Comparison of ENCODE assay signal across 1 cellular context in the genomic region with DNA sequence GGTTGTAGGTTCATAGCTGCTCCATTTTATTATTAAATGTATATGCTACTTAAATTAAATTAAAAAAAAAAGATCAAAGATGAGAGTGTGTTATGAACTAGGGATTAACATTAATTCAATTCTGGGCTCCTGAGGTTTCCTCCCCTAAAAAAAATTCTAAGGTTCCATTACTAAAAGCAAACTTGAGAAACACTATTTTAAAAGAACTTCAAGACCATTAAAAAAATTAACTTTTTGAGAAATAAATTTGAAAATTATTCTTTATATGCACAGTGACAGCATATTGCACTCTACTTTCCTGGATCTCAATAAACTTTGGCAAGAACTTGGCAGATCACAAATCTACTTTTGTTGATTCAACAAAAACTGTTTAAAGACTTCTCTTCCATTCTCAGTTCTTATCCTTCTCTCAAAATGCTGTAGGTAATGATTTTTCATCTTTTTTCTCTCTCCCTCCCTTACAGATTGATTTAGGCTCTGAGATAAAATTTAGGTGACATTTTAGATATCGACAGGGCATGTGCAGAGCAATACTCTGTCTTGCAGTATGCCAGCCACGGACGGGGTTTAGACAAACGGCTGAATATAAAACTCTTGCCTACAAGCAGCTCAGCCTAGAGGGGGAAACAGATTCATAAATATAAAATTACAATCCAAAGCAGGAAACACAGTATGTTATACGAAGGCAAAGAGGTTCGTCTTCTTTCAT.
A peak's percentile ranks its signal among the peaks of the same experiment; 100 is the strongest.
TF ChIP-seq lines count a peak whose summit lies in the region.

No MANE protein-coding gene starts in this region.

TF ChIP-seq in GM12878, 131 proteins besides CTCF, POLR2A, EP300 and RAD21 (continued from another document and continues in another):
- TF ChIP-seq, protein P1, sequence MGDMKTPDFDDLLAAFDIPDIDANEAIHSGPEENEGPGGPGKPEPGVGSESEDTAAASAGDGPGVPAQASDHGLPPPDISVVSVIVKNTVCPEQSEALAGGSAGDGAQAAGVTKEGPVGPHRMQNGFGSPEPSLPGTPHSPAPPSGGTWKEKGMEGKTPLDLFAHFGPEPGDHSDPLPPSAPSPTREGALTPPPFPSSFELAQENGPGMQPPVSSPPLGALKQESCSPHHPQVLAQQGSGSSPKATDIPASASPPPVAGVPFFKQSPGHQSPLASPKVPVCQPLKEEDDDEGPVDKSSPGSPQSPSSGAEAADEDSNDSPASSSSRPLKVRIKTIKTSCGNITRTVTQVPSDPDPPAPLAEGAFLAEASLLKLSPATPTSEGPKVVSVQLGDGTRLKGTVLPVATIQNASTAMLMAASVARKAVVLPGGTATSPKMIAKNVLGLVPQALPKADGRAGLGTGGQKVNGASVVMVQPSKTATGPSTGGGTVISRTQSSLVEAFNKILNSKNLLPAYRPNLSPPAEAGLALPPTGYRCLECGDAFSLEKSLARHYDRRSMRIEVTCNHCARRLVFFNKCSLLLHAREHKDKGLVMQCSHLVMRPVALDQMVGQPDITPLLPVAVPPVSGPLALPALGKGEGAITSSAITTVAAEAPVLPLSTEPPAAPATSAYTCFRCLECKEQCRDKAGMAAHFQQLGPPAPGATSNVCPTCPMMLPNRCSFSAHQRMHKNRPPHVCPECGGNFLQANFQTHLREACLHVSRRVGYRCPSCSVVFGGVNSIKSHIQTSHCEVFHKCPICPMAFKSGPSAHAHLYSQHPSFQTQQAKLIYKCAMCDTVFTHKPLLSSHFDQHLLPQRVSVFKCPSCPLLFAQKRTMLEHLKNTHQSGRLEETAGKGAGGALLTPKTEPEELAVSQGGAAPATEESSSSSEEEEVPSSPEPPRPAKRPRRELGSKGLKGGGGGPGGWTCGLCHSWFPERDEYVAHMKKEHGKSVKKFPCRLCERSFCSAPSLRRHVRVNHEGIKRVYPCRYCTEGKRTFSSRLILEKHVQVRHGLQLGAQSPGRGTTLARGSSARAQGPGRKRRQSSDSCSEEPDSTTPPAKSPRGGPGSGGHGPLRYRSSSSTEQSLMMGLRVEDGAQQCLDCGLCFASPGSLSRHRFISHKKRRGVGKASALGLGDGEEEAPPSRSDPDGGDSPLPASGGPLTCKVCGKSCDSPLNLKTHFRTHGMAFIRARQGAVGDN (IDR thresholded peaks at IDR 0.05): peak; percentile 65; the same call in 1 of the 2 replicates
- TF ChIP-seq SIN3A (IDR thresholded peaks at IDR 0.05; ENCODE audit: low read depth, low read length) (no peak), HDGF (IDR thresholded peaks at IDR 0.05) (no peak), PML (IDR thresholded peaks at IDR 0.05; ENCODE audit: low read length) (peak; percentile 84; the same call in 1 of the 2 replicates), SMARCA5 (IDR thresholded peaks at IDR 0.05) (peak; percentile 21; the same call in 1 of the 2 replicates), SUZ12 (IDR thresholded peaks at IDR 0.05; ENCODE audit: unreplicated experiment) (no peak), FOXK2 (IDR thresholded peaks at IDR 0.05) (no peak), MTA3 (IDR thresholded peaks at IDR 0.05; ENCODE audit: borderline replicate concordance, low read length) (no peak; the same call in 1 of the 2 replicates), IKZF1 (conservative IDR thresholded peaks at IDR 0.05) (no peak), MEF2B (IDR thresholded peaks at IDR 0.05; ENCODE audit: partially characterized antibody, poor library complexity, severe bottlenecking) (peak; percentile 9), NFIC (IDR thresholded peaks at IDR 0.05; ENCODE audit: low read depth, low read length) (no peak), HDAC6 (IDR thresholded peaks at IDR 0.05; ENCODE audit: unreplicated experiment) (no peak), RB1 (IDR thresholded peaks at IDR 0.05; ENCODE audit: borderline replicate concordance) (0 out of 2 replicates have a peak, but pooled peaks have one; percentile 30), SIX5 (IDR thresholded peaks at IDR 0.05; ENCODE audit: low read depth, low read length, severe bottlenecking) (no peak), NFYA (IDR thresholded peaks at IDR 0.05; ENCODE audit: borderline replicate concordance, low read depth, low read length) (no peak), RAD51 (IDR thresholded peaks at IDR 0.05) (no peak), SREBF2 (IDR thresholded peaks at IDR 0.05; ENCODE audit: low read length) (no peak), NBN (IDR thresholded peaks at IDR 0.05) (0 out of 2 replicates have a peak, but pooled peaks have one; percentile 30), MTA2 (IDR thresholded peaks at IDR 0.05; ENCODE audit: low read depth) (no peak), POLR2AphosphoS2 (IDR thresholded peaks at IDR 0.05; ENCODE audit: low read depth, low read length) (no peak), GATAD2B (conservative IDR thresholded peaks at IDR 0.05; ENCODE audit: low read depth) (no peak), ZNF384 (IDR thresholded peaks at IDR 0.05; ENCODE audit: borderline replicate concordance, low read depth, low read length) (no peak), ASH2L (IDR thresholded peaks at IDR 0.05; ENCODE audit: borderline replicate concordance, low read depth) (0 out of 2 replicates have a peak, but pooled peaks have one; percentile 38), SMAD1 (IDR thresholded peaks at IDR 0.05; ENCODE audit: low read depth, partially characterized antibody) (no peak), CHD1 (IDR thresholded peaks at IDR 0.05; ENCODE audit: low read depth, low read length) (no peak), RCOR1 (conservative IDR thresholded peaks at IDR 0.05; ENCODE audit: low read depth, low read length) (no peak), ZSCAN29 (IDR thresholded peaks at IDR 0.05) (no peak), TCF3 (IDR thresholded peaks at IDR 0.05; ENCODE audit: borderline replicate concordance, insufficient read depth, low read depth, low read length) (no peak), NR2F1 (conservative IDR thresholded peaks at IDR 0.05) (no peak)
- TF ChIP-seq, protein P2, sequence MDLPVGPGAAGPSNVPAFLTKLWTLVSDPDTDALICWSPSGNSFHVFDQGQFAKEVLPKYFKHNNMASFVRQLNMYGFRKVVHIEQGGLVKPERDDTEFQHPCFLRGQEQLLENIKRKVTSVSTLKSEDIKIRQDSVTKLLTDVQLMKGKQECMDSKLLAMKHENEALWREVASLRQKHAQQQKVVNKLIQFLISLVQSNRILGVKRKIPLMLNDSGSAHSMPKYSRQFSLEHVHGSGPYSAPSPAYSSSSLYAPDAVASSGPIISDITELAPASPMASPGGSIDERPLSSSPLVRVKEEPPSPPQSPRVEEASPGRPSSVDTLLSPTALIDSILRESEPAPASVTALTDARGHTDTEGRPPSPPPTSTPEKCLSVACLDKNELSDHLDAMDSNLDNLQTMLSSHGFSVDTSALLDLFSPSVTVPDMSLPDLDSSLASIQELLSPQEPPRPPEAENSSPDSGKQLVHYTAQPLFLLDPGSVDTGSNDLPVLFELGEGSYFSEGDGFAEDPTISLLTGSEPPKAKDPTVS (IDR thresholded peaks at IDR 0.05; ENCODE audit: low read depth, low read length): no peak
- TF ChIP-seq, protein P3, sequence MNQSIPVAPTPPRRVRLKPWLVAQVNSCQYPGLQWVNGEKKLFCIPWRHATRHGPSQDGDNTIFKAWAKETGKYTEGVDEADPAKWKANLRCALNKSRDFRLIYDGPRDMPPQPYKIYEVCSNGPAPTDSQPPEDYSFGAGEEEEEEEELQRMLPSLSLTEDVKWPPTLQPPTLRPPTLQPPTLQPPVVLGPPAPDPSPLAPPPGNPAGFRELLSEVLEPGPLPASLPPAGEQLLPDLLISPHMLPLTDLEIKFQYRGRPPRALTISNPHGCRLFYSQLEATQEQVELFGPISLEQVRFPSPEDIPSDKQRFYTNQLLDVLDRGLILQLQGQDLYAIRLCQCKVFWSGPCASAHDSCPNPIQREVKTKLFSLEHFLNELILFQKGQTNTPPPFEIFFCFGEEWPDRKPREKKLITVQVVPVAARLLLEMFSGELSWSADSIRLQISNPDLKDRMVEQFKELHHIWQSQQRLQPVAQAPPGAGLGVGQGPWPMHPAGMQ (IDR thresholded peaks at IDR 0.05; ENCODE audit: borderline replicate concordance): no peak
- TF ChIP-seq, protein P4, sequence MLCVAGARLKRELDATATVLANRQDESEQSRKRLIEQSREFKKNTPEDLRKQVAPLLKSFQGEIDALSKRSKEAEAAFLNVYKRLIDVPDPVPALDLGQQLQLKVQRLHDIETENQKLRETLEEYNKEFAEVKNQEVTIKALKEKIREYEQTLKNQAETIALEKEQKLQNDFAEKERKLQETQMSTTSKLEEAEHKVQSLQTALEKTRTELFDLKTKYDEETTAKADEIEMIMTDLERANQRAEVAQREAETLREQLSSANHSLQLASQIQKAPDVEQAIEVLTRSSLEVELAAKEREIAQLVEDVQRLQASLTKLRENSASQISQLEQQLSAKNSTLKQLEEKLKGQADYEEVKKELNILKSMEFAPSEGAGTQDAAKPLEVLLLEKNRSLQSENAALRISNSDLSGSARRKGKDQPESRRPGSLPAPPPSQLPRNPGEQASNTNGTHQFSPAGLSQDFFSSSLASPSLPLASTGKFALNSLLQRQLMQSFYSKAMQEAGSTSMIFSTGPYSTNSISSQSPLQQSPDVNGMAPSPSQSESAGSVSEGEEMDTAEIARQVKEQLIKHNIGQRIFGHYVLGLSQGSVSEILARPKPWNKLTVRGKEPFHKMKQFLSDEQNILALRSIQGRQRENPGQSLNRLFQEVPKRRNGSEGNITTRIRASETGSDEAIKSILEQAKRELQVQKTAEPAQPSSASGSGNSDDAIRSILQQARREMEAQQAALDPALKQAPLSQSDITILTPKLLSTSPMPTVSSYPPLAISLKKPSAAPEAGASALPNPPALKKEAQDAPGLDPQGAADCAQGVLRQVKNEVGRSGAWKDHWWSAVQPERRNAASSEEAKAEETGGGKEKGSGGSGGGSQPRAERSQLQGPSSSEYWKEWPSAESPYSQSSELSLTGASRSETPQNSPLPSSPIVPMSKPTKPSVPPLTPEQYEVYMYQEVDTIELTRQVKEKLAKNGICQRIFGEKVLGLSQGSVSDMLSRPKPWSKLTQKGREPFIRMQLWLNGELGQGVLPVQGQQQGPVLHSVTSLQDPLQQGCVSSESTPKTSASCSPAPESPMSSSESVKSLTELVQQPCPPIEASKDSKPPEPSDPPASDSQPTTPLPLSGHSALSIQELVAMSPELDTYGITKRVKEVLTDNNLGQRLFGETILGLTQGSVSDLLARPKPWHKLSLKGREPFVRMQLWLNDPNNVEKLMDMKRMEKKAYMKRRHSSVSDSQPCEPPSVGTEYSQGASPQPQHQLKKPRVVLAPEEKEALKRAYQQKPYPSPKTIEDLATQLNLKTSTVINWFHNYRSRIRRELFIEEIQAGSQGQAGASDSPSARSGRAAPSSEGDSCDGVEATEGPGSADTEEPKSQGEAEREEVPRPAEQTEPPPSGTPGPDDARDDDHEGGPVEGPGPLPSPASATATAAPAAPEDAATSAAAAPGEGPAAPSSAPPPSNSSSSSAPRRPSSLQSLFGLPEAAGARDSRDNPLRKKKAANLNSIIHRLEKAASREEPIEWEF (IDR thresholded peaks at IDR 0.05; ENCODE audit: insufficient replicate concordance, low read depth, low read length): no peak
- TF ChIP-seq, protein P5, sequence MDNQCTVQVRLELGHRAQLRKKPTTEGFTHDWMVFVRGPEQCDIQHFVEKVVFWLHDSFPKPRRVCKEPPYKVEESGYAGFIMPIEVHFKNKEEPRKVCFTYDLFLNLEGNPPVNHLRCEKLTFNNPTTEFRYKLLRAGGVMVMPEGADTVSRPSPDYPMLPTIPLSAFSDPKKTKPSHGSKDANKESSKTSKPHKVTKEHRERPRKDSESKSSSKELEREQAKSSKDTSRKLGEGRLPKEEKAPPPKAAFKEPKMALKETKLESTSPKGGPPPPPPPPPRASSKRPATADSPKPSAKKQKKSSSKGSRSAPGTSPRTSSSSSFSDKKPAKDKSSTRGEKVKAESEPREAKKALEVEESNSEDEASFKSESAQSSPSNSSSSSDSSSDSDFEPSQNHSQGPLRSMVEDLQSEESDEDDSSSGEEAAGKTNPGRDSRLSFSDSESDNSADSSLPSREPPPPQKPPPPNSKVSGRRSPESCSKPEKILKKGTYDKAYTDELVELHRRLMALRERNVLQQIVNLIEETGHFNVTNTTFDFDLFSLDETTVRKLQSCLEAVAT (IDR thresholded peaks at IDR 0.05): no peak
- TF ChIP-seq, protein P6, sequence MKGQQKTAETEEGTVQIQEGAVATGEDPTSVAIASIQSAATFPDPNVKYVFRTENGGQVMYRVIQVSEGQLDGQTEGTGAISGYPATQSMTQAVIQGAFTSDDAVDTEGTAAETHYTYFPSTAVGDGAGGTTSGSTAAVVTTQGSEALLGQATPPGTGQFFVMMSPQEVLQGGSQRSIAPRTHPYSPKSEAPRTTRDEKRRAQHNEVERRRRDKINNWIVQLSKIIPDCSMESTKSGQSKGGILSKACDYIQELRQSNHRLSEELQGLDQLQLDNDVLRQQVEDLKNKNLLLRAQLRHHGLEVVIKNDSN (IDR thresholded peaks at IDR 0.05; ENCODE audit: borderline replicate concordance, extremely low read length, insufficient read depth, low read depth, low read length): no peak
- TF ChIP-seq, protein P7, sequence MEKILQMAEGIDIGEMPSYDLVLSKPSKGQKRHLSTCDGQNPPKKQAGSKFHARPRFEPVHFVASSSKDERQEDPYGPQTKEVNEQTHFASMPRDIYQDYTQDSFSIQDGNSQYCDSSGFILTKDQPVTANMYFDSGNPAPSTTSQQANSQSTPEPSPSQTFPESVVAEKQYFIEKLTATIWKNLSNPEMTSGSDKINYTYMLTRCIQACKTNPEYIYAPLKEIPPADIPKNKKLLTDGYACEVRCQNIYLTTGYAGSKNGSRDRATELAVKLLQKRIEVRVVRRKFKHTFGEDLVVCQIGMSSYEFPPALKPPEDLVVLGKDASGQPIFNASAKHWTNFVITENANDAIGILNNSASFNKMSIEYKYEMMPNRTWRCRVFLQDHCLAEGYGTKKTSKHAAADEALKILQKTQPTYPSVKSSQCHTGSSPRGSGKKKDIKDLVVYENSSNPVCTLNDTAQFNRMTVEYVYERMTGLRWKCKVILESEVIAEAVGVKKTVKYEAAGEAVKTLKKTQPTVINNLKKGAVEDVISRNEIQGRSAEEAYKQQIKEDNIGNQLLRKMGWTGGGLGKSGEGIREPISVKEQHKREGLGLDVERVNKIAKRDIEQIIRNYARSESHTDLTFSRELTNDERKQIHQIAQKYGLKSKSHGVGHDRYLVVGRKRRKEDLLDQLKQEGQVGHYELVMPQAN (conservative IDR thresholded peaks at IDR 0.05): no peak
- TF ChIP-seq, protein P8, sequence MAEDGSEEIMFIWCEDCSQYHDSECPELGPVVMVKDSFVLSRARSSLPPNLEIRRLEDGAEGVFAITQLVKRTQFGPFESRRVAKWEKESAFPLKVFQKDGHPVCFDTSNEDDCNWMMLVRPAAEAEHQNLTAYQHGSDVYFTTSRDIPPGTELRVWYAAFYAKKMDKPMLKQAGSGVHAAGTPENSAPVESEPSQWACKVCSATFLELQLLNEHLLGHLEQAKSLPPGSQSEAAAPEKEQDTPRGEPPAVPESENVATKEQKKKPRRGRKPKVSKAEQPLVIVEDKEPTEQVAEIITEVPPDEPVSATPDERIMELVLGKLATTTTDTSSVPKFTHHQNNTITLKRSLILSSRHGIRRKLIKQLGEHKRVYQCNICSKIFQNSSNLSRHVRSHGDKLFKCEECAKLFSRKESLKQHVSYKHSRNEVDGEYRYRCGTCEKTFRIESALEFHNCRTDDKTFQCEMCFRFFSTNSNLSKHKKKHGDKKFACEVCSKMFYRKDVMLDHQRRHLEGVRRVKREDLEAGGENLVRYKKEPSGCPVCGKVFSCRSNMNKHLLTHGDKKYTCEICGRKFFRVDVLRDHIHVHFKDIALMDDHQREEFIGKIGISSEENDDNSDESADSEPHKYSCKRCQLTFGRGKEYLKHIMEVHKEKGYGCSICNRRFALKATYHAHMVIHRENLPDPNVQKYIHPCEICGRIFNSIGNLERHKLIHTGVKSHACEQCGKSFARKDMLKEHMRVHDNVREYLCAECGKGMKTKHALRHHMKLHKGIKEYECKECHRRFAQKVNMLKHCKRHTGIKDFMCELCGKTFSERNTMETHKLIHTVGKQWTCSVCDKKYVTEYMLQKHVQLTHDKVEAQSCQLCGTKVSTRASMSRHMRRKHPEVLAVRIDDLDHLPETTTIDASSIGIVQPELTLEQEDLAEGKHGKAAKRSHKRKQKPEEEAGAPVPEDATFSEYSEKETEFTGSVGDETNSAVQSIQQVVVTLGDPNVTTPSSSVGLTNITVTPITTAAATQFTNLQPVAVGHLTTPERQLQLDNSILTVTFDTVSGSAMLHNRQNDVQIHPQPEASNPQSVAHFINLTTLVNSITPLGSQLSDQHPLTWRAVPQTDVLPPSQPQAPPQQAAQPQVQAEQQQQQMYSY (CRISPR knock-in tag; IDR thresholded peaks at IDR 0.05): no peak
